18 cellular contexts compared by ENCODE assay signal in the genomic region with DNA sequence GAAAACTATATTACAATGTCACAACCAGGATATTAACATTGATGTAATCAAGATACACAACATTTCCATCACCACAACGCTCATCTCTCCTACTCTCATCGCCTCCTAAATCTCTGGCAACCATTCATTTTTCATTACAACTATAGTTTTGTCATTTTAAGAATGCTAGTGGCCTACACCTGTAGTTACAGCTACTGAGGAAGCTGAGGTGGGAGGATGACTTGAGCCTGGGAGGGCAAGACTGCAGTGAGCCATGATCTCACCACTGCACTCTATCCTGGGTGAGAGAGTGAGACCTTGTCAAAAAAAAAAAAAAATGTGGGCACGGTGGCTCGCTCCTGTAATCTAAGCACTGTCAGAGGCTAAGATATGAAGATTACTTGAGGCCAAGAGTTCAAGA. TPM values are rescaled to one million over a fixed set of nuclear protein-coding genes. Genes with fewer than 3 reads are reported as not detected.
DNase-seq lines count a peak whose midpoint lies in the region; ATAC-seq, FAIRE-seq and TF ChIP-seq lines count a peak whose summit lies in the region.
"Had no signal": no experiment of that assay in that cellular context is flagged by ENCODE, and none has a peak within 500 bp of the region (broad histone marks: within the 10 kb centered on the region; RNA-seq: fewer than 3 reads in every experiment).

No MANE protein-coding gene starts in this region.

- H3K9me3 ChIP-seq in H9 (ENCODE audit: control insufficient read depth, low read depth, low read length): no peaks in the 10 kb centered on the region
- no peaks in the 10 kb centered on the region for H3K9me3 ChIP-seq in trophoblast cell (ENCODE audit: insufficient read depth, low read depth, low read length)
- H3K9me3 ChIP-seq in breast epithelium: no peaks in the 10 kb centered on the region

- peaks cover 6% of the 10 kb centered on the region for H3K4me1 Mint-ChIP-seq in activated T-cell treated with anti-CD3 and anti-CD28 coated beads, Interleukin-2, amount 50 U/mL, for 72 hours (ENCODE audit: low read depth)
- peaks cover 6% of the 10 kb centered on the region for H3K4me1 Mint-ChIP-seq in activated T-cell treated with anti-CD3 and anti-CD28 coated beads, Interleukin-2, amount 50 U/mL, for 24 hours (ENCODE audit: low read depth)
- peaks cover 25 to 32% of the 10 kb centered on the region in 2 experiments for H3K4me1 Mint-ChIP-seq in H9

- H3K4me3 Mint-ChIP-seq in activated T-cell treated with anti-CD3 and anti-CD28 coated beads, Interleukin-2, amount 50 U/mL, for 72 hours: no peak overlapping the region
- no peak overlapping the region for H3K4me3 Mint-ChIP-seq in activated T-cell treated with anti-CD3 and anti-CD28 coated beads, Interleukin-2, amount 50 U/mL, for 24 hours
- no peak overlapping the region for H3K4me3 Mint-ChIP-seq in H9
- H3K4me3 Mint-ChIP-seq: CD4-positive, alpha-beta memory T cell; GM23338 had no signal

- no peak overlapping the region for H3K56ac ChIP-seq in H9 (ENCODE audit: insufficient read length, low read depth, low read length)

- no peaks in the 10 kb centered on the region for H3K9me3 Mint-ChIP-seq in activated T-cell treated with anti-CD3 and anti-CD28 coated beads, Interleukin-2, amount 50 U/mL, for 72 hours
- no peaks in the 10 kb centered on the region for H3K9me3 Mint-ChIP-seq in activated T-cell treated with anti-CD3 and anti-CD28 coated beads, Interleukin-2, amount 50 U/mL, for 24 hours
- no peaks in the 10 kb centered on the region; a peak in 2 of 5 replicates for H3K9me3 Mint-ChIP-seq in H9
- H3K9me3 Mint-ChIP-seq: CD4-positive, alpha-beta memory T cell; GM23338 had no signal

- H3K36me3 Mint-ChIP-seq in activated T-cell treated with anti-CD3 and anti-CD28 coated beads, Interleukin-2, amount 50 U/mL, for 72 hours (ENCODE audit: insufficient read depth in 2 of 2): peaks cover 2% of the 10 kb centered on the region in 2 donors
- peaks cover 16% of the 10 kb centered on the region for H3K36me3 Mint-ChIP-seq in activated T-cell treated with anti-CD3 and anti-CD28 coated beads, Interleukin-2, amount 50 U/mL, for 24 hours (ENCODE audit: low read depth)
- H3K36me3 Mint-ChIP-seq in H9 (ENCODE audit: insufficient read depth in 1 of 3, low read depth in 3 of 3): peaks cover 11 to 30% (median 15%) of the 10 kb centered on the region in 3 experiments

- no peak overlapping the region for H3K27ac Mint-ChIP-seq in activated T-cell treated with anti-CD3 and anti-CD28 coated beads, Interleukin-2, amount 50 U/mL, for 72 hours
- H3K27ac Mint-ChIP-seq in activated T-cell treated with anti-CD3 and anti-CD28 coated beads, Interleukin-2, amount 50 U/mL, for 24 hours: no peak overlapping the region
- H3K27ac Mint-ChIP-seq in H9: peak overlapping the region in 1 of 3 experiments; percentile 79; a peak in 1 of 7 replicates
- H3K27ac Mint-ChIP-seq: CD4-positive, alpha-beta memory T cell; GM23338 had no signal

- H2AFZ ChIP-seq in H9 (ENCODE audit: low read length): no peak overlapping the region
- H2AFZ ChIP-seq in trophoblast cell (ENCODE audit: insufficient read depth, low read length, poor library complexity): no peak overlapping the region
- H2AFZ ChIP-seq: GM23338 had no signal

- no peak overlapping the region for H4K5ac ChIP-seq in H9 (ENCODE audit: insufficient read length, low read depth, low read length)

- H3K4me3 ChIP-seq in trophoblast cell (ENCODE audit: low read depth, low read length) (no peak overlapping the region), breast epithelium (no peak overlapping the region)
- H3K4me3 ChIP-seq: GM23338 had no signal

- H3K4ac ChIP-seq in H9 (ENCODE audit: low read depth, low read length) (no peak overlapping the region), trophoblast cell (ENCODE audit: low read depth, low read length) (peak overlapping the region; percentile 27)

- TF ChIP-seq CTCF in H9 (conservative IDR thresholded peaks at IDR 0.05): no peak
- no peak for TF ChIP-seq CTCF in breast epithelium (IDR thresholded peaks at IDR 0.05)

- no peak overlapping the region for H3K27ac ChIP-seq in H9 (ENCODE audit: insufficient read length, low read depth, low read length)
- no peak overlapping the region for H3K27ac ChIP-seq in trophoblast cell (ENCODE audit: low read depth, low read length)
- no peak overlapping the region for H3K27ac ChIP-seq in breast epithelium

- no peak overlapping the region for H3K23ac ChIP-seq in H9 (ENCODE audit: insufficient read length, low read depth, low read length)
- no peak overlapping the region for H3K23ac ChIP-seq in trophoblast cell (ENCODE audit: low read length)

- H3K36me3 ChIP-seq in trophoblast cell (ENCODE audit: control insufficient read depth in 1 of 2, insufficient read depth in 2 of 2, low read length in 2 of 2): peaks cover 0 to 2% of the 10 kb centered on the region in 2 experiments
- no peaks in the 10 kb centered on the region for H3K36me3 ChIP-seq in breast epithelium

- H2AK5ac ChIP-seq in H9 (ENCODE audit: insufficient read length, low read length) (no peak overlapping the region), trophoblast cell (ENCODE audit: low read length) (no peak overlapping the region)

- H4K8ac ChIP-seq in H9 (replicated peaks; ENCODE audit: insufficient read length, low read depth, low read length) (no peak overlapping the region), trophoblast cell (ENCODE audit: low read depth, low read length) (no peak overlapping the region)

- H3K79me2 ChIP-seq in H9 (ENCODE audit: insufficient read depth, low read length): peaks cover 9% of the 10 kb centered on the region; the same call in 1 of the 2 replicates
- peaks cover 5% of the 10 kb centered on the region for H3K79me2 ChIP-seq in trophoblast cell (ENCODE audit: control insufficient read depth, insufficient read depth, low read length, poor library complexity)

- H3T11ph ChIP-seq in H9 (ENCODE audit: low read length): no peak overlapping the region

- no peak overlapping the region for H2BK20ac ChIP-seq in H9 (ENCODE audit: low read depth, low read length, poor library complexity, severe bottlenecking)

- H3K79me1 ChIP-seq in H9 (ENCODE audit: insufficient read depth, low read depth, low read length, poor library complexity, severe bottlenecking): no peaks in the 10 kb centered on the region
- no peaks in the 10 kb centered on the region for H3K79me1 ChIP-seq in trophoblast cell (ENCODE audit: low read length)

- peak; percentile 43 for FAIRE-seq in H54 (lab: Jason Lieb, UNC)
- FAIRE-seq: GM12891, GM18507 had no signal

- H2BK120ac ChIP-seq in H9 (ENCODE audit: low read depth, low read length, poor library complexity, severe bottlenecking): peak overlapping the region; percentile 44
- H2BK120ac ChIP-seq in trophoblast cell (ENCODE audit: insufficient read depth, low read length, poor library complexity): no peak overlapping the region

- no peaks in the 10 kb centered on the region for H3K27me3 ChIP-seq in H9 (ENCODE audit: insufficient read depth, low read length)
- no peaks in the 10 kb centered on the region for H3K27me3 ChIP-seq in trophoblast cell (ENCODE audit: insufficient read depth, low read length)
- H3K27me3 ChIP-seq in breast epithelium: no peaks in the 10 kb centered on the region

- no peaks in the 10 kb centered on the region for H3K23me2 ChIP-seq in H9 (ENCODE audit: insufficient read length, low read depth, low read length, poor library complexity, severe bottlenecking)

- H3K9ac ChIP-seq in H9 (ENCODE audit: extremely low read depth, insufficient read length, low read length): no peak overlapping the region
- no peak overlapping the region for H3K9ac ChIP-seq in trophoblast cell (ENCODE audit: low read length)

- H2BK5ac ChIP-seq in H9 (ENCODE audit: insufficient read length, low read length): no peak overlapping the region
- H2BK5ac ChIP-seq in trophoblast cell (ENCODE audit: low read depth, low read length, poor library complexity): no peak overlapping the region

- H4K12ac ChIP-seq in trophoblast cell (ENCODE audit: low read depth, low read length): no peak overlapping the region

- H3K4me2 ChIP-seq in H9 (ENCODE audit: insufficient read depth, insufficient read length, low read length): no peak overlapping the region
- H3K4me2 ChIP-seq in trophoblast cell (ENCODE audit: low read length): no peak overlapping the region
- H3K4me2 ChIP-seq: GM23338 had no signal

- H3K14ac ChIP-seq in H9 (ENCODE audit: insufficient read depth, low read length) (no peak overlapping the region), trophoblast cell (ENCODE audit: low read length) (no peak overlapping the region)

- H3K27me3 Mint-ChIP-seq in activated T-cell treated with anti-CD3 and anti-CD28 coated beads, Interleukin-2, amount 50 U/mL, for 72 hours (ENCODE audit: low read depth): no peaks in the 10 kb centered on the region
- no peaks in the 10 kb centered on the region for H3K27me3 Mint-ChIP-seq in activated T-cell treated with anti-CD3 and anti-CD28 coated beads, Interleukin-2, amount 50 U/mL, for 24 hours
- no peaks in the 10 kb centered on the region for H3K27me3 Mint-ChIP-seq in H9 (ENCODE audit: low read depth)
- H3K27me3 Mint-ChIP-seq: CD4-positive, alpha-beta memory T cell had no signal

- 100% methylated on average over 2 of the region's 4 CpGs for WGBS in H9 (ENCODE audit: extremely low coverage, insufficient read length, low lambda C conversion rate)
- 100% methylated on average over 2 of the region's 4 CpGs for WGBS in trophoblast cell (ENCODE audit: extremely low coverage, insufficient coverage, insufficient read length)

- TF ChIP-seq POLR2A in H54 (IDR thresholded peaks at IDR 0.05; ENCODE audit: low read depth, low read length) (no peak), breast epithelium (IDR thresholded peaks at IDR 0.05) (no peak)

- H4K20me1 ChIP-seq in H9 (ENCODE audit: control insufficient read depth, insufficient read depth, insufficient read length): no peaks in the 10 kb centered on the region

- ATAC-seq in activated T-cell treated with anti-CD3 and anti-CD28 coated beads, Interleukin-2, amount 50 U/mL, for 72 hours (replicated peaks in 1 of 2): peak; percentile 62 to 75
- ATAC-seq: GM23338 had no signal

- no peak overlapping the region for H2BK15ac ChIP-seq in H9 (ENCODE audit: low read depth, low read length)

- intact Hi-C loops in breast epithelium (cut with DNase I; ENCODE audit: low total_unique reads): no loop called here

- peak in 1 of 2 donors; percentile 15 for DNase-seq in activated T-cell treated with anti-CD3 and anti-CD28 coated beads, Interleukin-2, amount 50 U/mL, for 72 hours
- no peak for DNase-seq in activated T-cell treated with anti-CD3 and anti-CD28 coated beads, Interleukin-2, amount 50 U/mL, for 24 hours
- DNase-seq in H54 (ENCODE audit: insufficient read length, low spot score) (no peak), H9 (no peak), trophoblast cell (no peak), breast epithelium (ENCODE audit: low spot score in 2 of 2) (no peak), SHP77 (lab: John Stamatoyannopoulos, UW) (no peak)
- DNase-seq: C1 segment of cervical spinal cord; Calu3; CD4-positive, alpha-beta memory T cell; COR-L47; DMS53; DMS79 treated with DMSO at 0.1 percent for 48 hours; GF-D8; HCEC 1CT had no signal

- H2BK12ac ChIP-seq in H9 (ENCODE audit: insufficient read length, low read depth, low read length) (no peak overlapping the region), trophoblast cell (ENCODE audit: low read length) (no peak overlapping the region)

- no peak overlapping the region for H3K18ac ChIP-seq in H9 (ENCODE audit: insufficient read length, low read depth, low read length)
- H3K18ac ChIP-seq in trophoblast cell (ENCODE audit: low read length): no peak overlapping the region

- H3K4me1 ChIP-seq in H9 (ENCODE audit: insufficient read depth, low read length): peaks cover 2% of the 10 kb centered on the region; the same call in 1 of the 2 replicates
- H3K4me1 ChIP-seq in trophoblast cell (ENCODE audit: control insufficient read depth in 1 of 2, insufficient read depth in 2 of 2, low read length in 2 of 2): peaks cover 0 to 3% of the 10 kb centered on the region in 2 experiments
- H3K4me1 ChIP-seq in breast epithelium: peaks cover 0 to 7% of the 10 kb centered on the region in 2 donors

- H4K91ac ChIP-seq in H9 (ENCODE audit: insufficient read length, low read depth, low read length) (no peak overlapping the region), trophoblast cell (ENCODE audit: low read depth, low read length) (no peak overlapping the region)

RNA-seq across cellular contexts. Expression of a gene that starts 10.5 kb away (rescaled TPM):
- 10 to 100 TPM; 36.0 to 41.3 TPM for total RNA-seq in activated T-cell treated with anti-CD3 and anti-CD28 coated beads, Interleukin-2, amount 50 U/mL, for 72 hours
- 52.0 and 52.3 TPM in 2 replicates for total RNA-seq in H9 (2021)
- 22.5 and 25.0 TPM in 2 replicates for polyA plus RNA-seq in trophoblast cell (2013)
- 100 to 1,000 TPM in 2 of 3 donors, 10 to 100 TPM in 1; 62.1 to 138 (median 121) TPM for total RNA-seq in breast epithelium

RNA-seq across cellular contexts. Expression of a gene that starts 10.7 kb away (rescaled TPM):
- total RNA-seq in activated T-cell treated with anti-CD3 and anti-CD28 coated beads, Interleukin-2, amount 50 U/mL, for 72 hours: under 1 TPM in 1 of 2 donors, not detected in 1; 0.14 TPM
- total RNA-seq in H9 (2021) (1.1 and 1.5 TPM in 2 replicates), breast epithelium (1 to 10 TPM; 1.4 to 9.8 (median 4.6) TPM)
- polyA plus RNA-seq in trophoblast cell (2013): 0.29 and 0.36 TPM in 2 replicates
- total RNA-seq: CD4-positive, alpha-beta memory T cell had no signal
- polyA plus RNA-seq: CD4-positive, alpha-beta memory T cell had no signal
